In genomic region chr13:50460366-50460765, GRCh38 we compare ENCODE assay signal across 1 cellular context.
A peak's percentile ranks its signal among the peaks of the same experiment; 100 is the strongest.
TF ChIP-seq lines count a peak whose summit lies in the region.

No MANE protein-coding gene starts in this region.

TF ChIP-seq in K562, 482 proteins besides CTCF, POLR2A, EP300 and RAD21 (continued from another document and continues in another):
- TF ChIP-seq BACH1 (tag; IDR thresholded peaks at IDR 0.05) (no peak), JUN (IDR thresholded peaks at IDR 0.05; ENCODE audit: borderline replicate concordance, low read depth, low read length) (no peak), JUN (CRISPR knock-in tag; IDR thresholded peaks at IDR 0.05; ENCODE audit: borderline replicate concordance) (no peak), PRDM10 (IDR thresholded peaks at IDR 0.05; ENCODE audit: partially characterized antibody) (peak; percentile 51), SRSF7 (optimal IDR thresholded peaks at IDR 0.05; ENCODE audit: low read depth, low read length) (no peak), ZBTB12 (CRISPR knock-in tag; IDR thresholded peaks at IDR 0.05) (no peak), MEIS2 (IDR thresholded peaks at IDR 0.05; ENCODE audit: partially characterized antibody) (peak; percentile 87), ZNF449 (CRISPR knock-in tag; IDR thresholded peaks at IDR 0.05) (no peak), ZNF717 (CRISPR knock-in tag; IDR thresholded peaks at IDR 0.05) (no peak), RAD51 (IDR thresholded peaks at IDR 0.05; ENCODE audit: borderline replicate concordance, low read depth) (no peak), GABPA (tag; conservative IDR thresholded peaks at IDR 0.05; ENCODE audit: low read depth) (no peak), HMG20B (CRISPR knock-in tag; IDR thresholded peaks at IDR 0.05) (no peak), ZNF398 (CRISPR knock-in tag; IDR thresholded peaks at IDR 0.05) (no peak), TARDBP (IDR thresholded peaks at IDR 0.05) (no peak), ARNT (IDR thresholded peaks at IDR 0.05) (0 out of 4 replicates have a peak, but pooled peaks of 1 of the 2 experiments have one; percentile 24), MYNN (IDR thresholded peaks at IDR 0.05) (no peak), MYNN (CRISPR knock-in tag; IDR thresholded peaks at IDR 0.05) (no peak), ZNF518B (CRISPR knock-in tag; IDR thresholded peaks at IDR 0.05) (no peak), PTRF (tag; IDR thresholded peaks at IDR 0.05) (no peak), ZNF217 (CRISPR knock-in tag; IDR thresholded peaks at IDR 0.05) (no peak), ZBTB40 (IDR thresholded peaks at IDR 0.05) (no peak), ZBTB40 (CRISPR knock-in tag; IDR thresholded peaks at IDR 0.05) (no peak), AFF1 (IDR thresholded peaks at IDR 0.05; ENCODE audit: low read depth in 1 of 2, partially characterized antibody in 2 of 2) (no peak), KDM5B (IDR thresholded peaks at IDR 0.05; ENCODE audit: insufficient replicate concordance, low read depth, low read length) (no peak), ID3 (CRISPR knock-in tag; IDR thresholded peaks at IDR 0.05) (no peak), ID3 (tag; IDR thresholded peaks at IDR 0.05) (no peak), DMBX1 (CRISPR knock-in tag; IDR thresholded peaks at IDR 0.05; ENCODE audit: borderline replicate concordance) (peak; percentile 29; the same call in 1 of the 2 replicates), RB1 (IDR thresholded peaks at IDR 0.05; ENCODE audit: low read depth) (no peak)
